12 cellular contexts compared by ENCODE assay signal in the genomic region with DNA sequence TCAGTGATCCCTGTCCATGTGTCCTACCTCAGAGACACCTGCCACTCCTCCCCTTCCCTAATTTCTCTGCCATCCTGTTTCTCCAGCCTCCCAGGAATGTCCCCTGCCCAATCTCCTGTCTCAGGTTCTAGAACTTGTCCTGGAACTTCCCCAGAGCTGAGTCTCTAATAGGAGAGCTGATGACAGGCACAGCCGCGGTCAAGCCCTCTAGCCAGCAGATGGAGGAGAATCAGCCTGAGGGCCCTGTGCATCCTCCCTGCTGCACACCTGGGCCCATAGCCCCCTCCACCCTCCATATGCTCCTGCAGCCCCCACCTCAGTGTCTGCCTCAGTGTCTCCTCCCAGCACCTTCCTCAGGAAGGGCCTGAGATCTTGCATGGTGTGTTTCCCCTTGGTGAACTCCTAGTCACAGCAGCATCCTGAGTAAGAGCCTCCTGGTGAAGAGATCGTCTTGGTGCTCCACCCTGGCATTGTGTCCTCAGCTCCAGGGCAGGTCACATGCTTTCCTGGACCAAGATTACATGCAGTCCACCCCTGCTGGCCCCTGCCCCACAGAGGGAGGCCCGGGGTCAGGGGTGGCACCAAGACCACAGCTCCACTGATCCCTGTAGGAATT. TPM values are rescaled to one million over a fixed set of nuclear protein-coding genes. Genes with fewer than 3 reads are reported as not detected.
"Had no signal": no experiment of that assay in that cellular context is flagged by ENCODE, and none has a peak within 500 bp of the region (broad histone marks: within the 10 kb centered on the region; RNA-seq: fewer than 3 reads in every experiment).

No MANE protein-coding gene starts in this region.

- H3K27ac Mint-ChIP-seq: activated naive CD8-positive, alpha-beta T cell treated with anti-CD3 and anti-CD28 coated beads, Interleukin-2, amount 50 U/mL, for 24 hours; dendritic cell treated with granulocyte-macrophage colony-stimulating factor and Interleukin-4, amounts not matched to agents 40 ng/mL and 50 ng/mL, for 4 days; natural killer cell; progenitor cell of endocrine pancreas; T-helper 2 cell treated with Interferon-gamma antibody and Interleukin-4, amounts not matched to agents 5 μg/mL and 100 μg/mL, for 36 hours had no signal

- H3K36me3 ChIP-seq: right atrium auricular region had no signal

- H3K9me3 ChIP-seq: right atrium auricular region had no signal

- H3K27ac ChIP-seq: foreskin keratinocyte, right atrium auricular region had no signal

- H3K36me3 Mint-ChIP-seq: natural killer cell had no signal

- H3K9me3 Mint-ChIP-seq: activated naive CD8-positive, alpha-beta T cell treated with anti-CD3 and anti-CD28 coated beads, Interleukin-2, amount 50 U/mL, for 24 hours; dendritic cell treated with granulocyte-macrophage colony-stimulating factor and Interleukin-4, amounts not matched to agents 40 ng/mL and 50 ng/mL, for 4 days; natural killer cell; T-helper 2 cell treated with Interferon-gamma antibody and Interleukin-4, amounts not matched to agents 5 μg/mL and 100 μg/mL, for 36 hours had no signal

- H3K4me3 ChIP-seq: right atrium auricular region had no signal

- H3K4me1 ChIP-seq: foreskin keratinocyte, right atrium auricular region had no signal

- DNase-seq: aorta, cerebellar nuclear complex, natural killer cell had no signal

- H3K4me3 Mint-ChIP-seq: activated naive CD8-positive, alpha-beta T cell treated with anti-CD3 and anti-CD28 coated beads, Interleukin-2, amount 50 U/mL, for 24 hours; dendritic cell treated with granulocyte-macrophage colony-stimulating factor and Interleukin-4, amounts not matched to agents 40 ng/mL and 50 ng/mL, for 4 days; natural killer cell; T-helper 2 cell treated with Interferon-gamma antibody and Interleukin-4, amounts not matched to agents 5 μg/mL and 100 μg/mL, for 36 hours had no signal

- H3K4me1 Mint-ChIP-seq: natural killer cell had no signal

RNA-seq across cellular contexts. Expression of a gene that starts 43.9 kb away (rescaled TPM):
- total RNA-seq: aorta, foreskin keratinocyte, left ventricle myocardium superior, mucosa of gallbladder, natural killer cell, progenitor cell of endocrine pancreas, right atrium auricular region, skeletal muscle tissue had no signal
- polyA plus RNA-seq: aorta, foreskin keratinocyte had no signal
